In genomic region chr6:132797975-132798819, GRCh38 we compare ENCODE assay signal across 8 cellular contexts. TPM values are rescaled to one million over a fixed set of nuclear protein-coding genes. Genes with fewer than 3 reads are reported as not detected.
DNase-seq lines count a peak whose midpoint lies in the region; ATAC-seq and TF ChIP-seq lines count a peak whose summit lies in the region.

SLC18B1 (minus strand) TSS chr6:132798637; CDS start chr6:132798456, 181 bp downstream.

- H3K4me3 ChIP-seq in RWPE2 (ENCODE audit: severe bottlenecking), result peak within 1 kb of the TSS; percentile 65

- H3K27ac ChIP-seq in RWPE2 (ENCODE audit: poor library complexity, severe bottlenecking), result no peak within 1 kb of the TSS

- H3K27me3 ChIP-seq in RWPE2 (ENCODE audit: insufficient read depth, poor library complexity, severe bottlenecking), result no peaks in the 10 kb centered on the region

- no peaks in the 10 kb centered on the region for H3K27me3 Mint-ChIP-seq in activated naive CD8-positive, alpha-beta T cell

- H3K9me3 ChIP-seq in RWPE2 (ENCODE audit: severe bottlenecking), result no peaks in the 10 kb centered on the region

- peaks cover 3% of the 10 kb centered on the region for H3K4me1 ChIP-seq in RWPE2 (ENCODE audit: insufficient read depth, poor library complexity, severe bottlenecking)

- H3K36me3 Mint-ChIP-seq in activated naive CD8-positive, alpha-beta T cell, result no peaks in the 10 kb centered on the region

- H3K4me3 Mint-ChIP-seq in activated naive CD8-positive, alpha-beta T cell, result no peak within 1 kb of the TSS

- no peak for TF ChIP-seq CTCF in RWPE2 (IDR thresholded peaks at IDR 0.05; ENCODE audit: poor library complexity, severe bottlenecking)

- peak within 1 kb of the TSS; percentile 70 for H3K27ac Mint-ChIP-seq in activated naive CD8-positive, alpha-beta T cell

- H3K9me3 Mint-ChIP-seq in activated naive CD8-positive, alpha-beta T cell (ENCODE audit: low read depth), result no peaks in the 10 kb centered on the region

- peak; percentile 46 for ATAC-seq in GM19025 (IDR thresholded peaks at IDR 0.05; ENCODE audit: low read depth, unreplicated experiment)
- peak; percentile 38 for ATAC-seq in HG03135 (IDR thresholded peaks at IDR 0.05; ENCODE audit: unreplicated experiment)
- ATAC-seq in RWPE2 (ENCODE audit: low read depth), result peak; percentile 80

- peaks cover 37% of the 10 kb centered on the region for H3K4me1 Mint-ChIP-seq in activated naive CD8-positive, alpha-beta T cell (ENCODE audit: low read depth)

- intact Hi-C loops in head of caudate nucleus (cut with DNase I), result no loop called here

- DNase-seq in C1 segment of cervical spinal cord (lab: John Stamatoyannopoulos, UW) (peak in 13 of 14 donors; percentile 18 to 73 (median 53)), RWPE2 (ENCODE audit: low spot score) (peak; percentile 72), head of caudate nucleus (peak; percentile 35 to 86 (median 74)), occipital lobe (lab: John Stamatoyannopoulos, UW) (peak; percentile 52), HPDE6-E6E7 (ENCODE audit: extremely low spot score) (no peak)

- peaks cover 14% of the 10 kb centered on the region for H3K36me3 ChIP-seq in RWPE2 (ENCODE audit: low read depth)

RNA-seq across cellular contexts. Expression of gene SLC18B1, which starts in this region (rescaled TPM):
- total RNA-seq in occipital lobe, result 16.4 TPM
